Comparison of ENCODE assay signal across 25 cellular contexts in the genomic region with DNA sequence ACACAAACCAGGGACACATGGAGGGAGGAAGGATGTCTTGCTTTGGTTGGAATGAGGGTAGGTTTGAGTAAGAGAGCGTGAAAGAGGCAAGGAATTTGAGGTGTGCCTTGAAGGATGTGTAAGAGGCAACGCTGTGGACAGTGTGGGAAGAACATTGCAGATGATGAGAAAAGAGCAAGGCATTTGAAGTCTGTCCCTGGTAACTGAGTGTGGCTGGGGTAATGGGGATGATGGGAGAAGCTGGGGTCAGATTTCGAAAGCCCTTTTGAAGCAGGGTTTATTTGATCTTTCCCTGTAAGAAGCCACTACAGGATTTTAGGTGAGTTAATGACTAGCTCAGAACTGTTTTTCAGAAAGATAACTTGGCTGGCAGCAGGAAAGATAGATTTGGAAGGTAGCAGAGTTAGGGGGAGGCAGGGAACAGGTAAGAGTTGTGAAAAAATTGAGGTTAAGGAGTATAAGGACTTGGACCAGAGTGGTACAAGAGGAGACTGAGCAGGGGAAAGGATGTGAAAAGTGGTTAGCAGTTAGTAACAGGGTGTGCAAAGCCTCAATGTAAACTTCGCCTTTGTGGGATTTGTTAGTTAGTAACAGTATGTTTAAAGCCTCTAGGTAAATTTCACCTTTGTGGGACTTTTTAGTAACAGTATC. TPM values are rescaled to one million over a fixed set of nuclear protein-coding genes. Genes with fewer than 3 reads are reported as not detected.
DNase-seq lines count a peak whose midpoint lies in the region; ATAC-seq, FAIRE-seq and TF ChIP-seq lines count a peak whose summit lies in the region.
"Had no signal": no experiment of that assay in that cellular context is flagged by ENCODE, and none has a peak within 500 bp of the region (broad histone marks: within the 10 kb centered on the region; RNA-seq: fewer than 3 reads in every experiment).

No MANE protein-coding gene starts in this region.

- peaks cover 30% of the 10 kb centered on the region for H3K36me3 Mint-ChIP-seq in activated naive CD8-positive, alpha-beta T cell treated with anti-CD3 and anti-CD28 coated beads, Interleukin-2, amount 10 ng/mL, durations not matched to agents 7 days and 5 days
- H3K36me3 Mint-ChIP-seq in activated naive CD8-positive, alpha-beta T cell treated with anti-CD3 and anti-CD28 coated beads for 36 hours, result peaks cover under 1% of the 10 kb centered on the region
- H3K36me3 Mint-ChIP-seq: activated CD4-positive, alpha-beta memory T cell treated with anti-CD3 and anti-CD28 coated beads for 36 hours had no signal

- peak overlapping the region in 1 of 2 donors; percentile 39 for H3K27ac ChIP-seq in lung (ENCODE audit: low read depth in 1 of 2, low read length in 1 of 2)
- H3K27ac ChIP-seq in dorsolateral prefrontal cortex, result no peak overlapping the region
- no peak overlapping the region for H3K27ac ChIP-seq in adrenal gland
- H3K27ac ChIP-seq: heart left ventricle, neutrophil had no signal

- intact Hi-C loops in dorsolateral prefrontal cortex (cut with DNase I), result no loop called here
- intact Hi-C loops in adrenal gland (cut with DNase I), result no loop called here

- no peak for DNase-seq in activated naive CD8-positive, alpha-beta T cell treated with anti-CD3 and anti-CD28 coated beads, Interleukin-2, amount 10 ng/mL, durations not matched to agents 7 days and 5 days
- no peak for DNase-seq in activated naive CD8-positive, alpha-beta T cell treated with anti-CD3 and anti-CD28 coated beads for 36 hours
- no peak for DNase-seq in bronchial epithelial cell (ENCODE audit: low read depth)
- DNase-seq in lung (ENCODE audit: low spot score), result peak; percentile 28
- DNase-seq in dorsolateral prefrontal cortex, result no peak
- no peak for DNase-seq in NCI-H2029 treated with DMSO at 0.1 percent for 48 hours (lab: John Stamatoyannopoulos, UW)
- no peak for DNase-seq in adrenal gland
- DNase-seq: 8988T; activated CD4-positive, alpha-beta memory T cell treated with anti-CD3 and anti-CD28 coated beads for 36 hours; activated effector memory CD4-positive, alpha-beta T cell treated with Interleukin-2 at 50 U/mL for 16 hours; activated naive CD8-positive, alpha-beta T cell treated with anti-CD3 and anti-CD28 coated beads, Interleukin-2, amount 50 U/mL, for 24 hours; DND-41; heart left ventricle; left ventricle myocardium superior; MG63; NCI-H1417 treated with DMSO at 0.1 percent for 48 hours; NCI-H526 treated with DMSO at 0.1 percent for 48 hours; small intestine; stimulated activated CD4-positive, alpha-beta T cell treated with anti-CD3 and anti-CD28 coated beads, Interleukin-2, amount 100 ng/mL, for 48 hours; stimulated activated naive CD4-positive, alpha-beta T cell treated with Interleukin-2 at 50 U/mL for 16 hours had no signal

- H3K36me3 ChIP-seq in bronchial epithelial cell (ENCODE audit: control insufficient read depth, insufficient read depth, low read length) (no peaks in the 10 kb centered on the region), lung (ENCODE audit: control insufficient read depth in 2 of 2, insufficient read depth in 2 of 2, low read length in 2 of 2) (peaks cover 0 to 6% of the 10 kb centered on the region in 2 donors), adrenal gland (replicated peaks in 1 of 2) (no peaks in the 10 kb centered on the region)
- H3K36me3 ChIP-seq: HAP-1, MG63, neutrophil had no signal

- peaks cover 9% of the 10 kb centered on the region for H3K9me3 Mint-ChIP-seq in activated naive CD8-positive, alpha-beta T cell treated with anti-CD3 and anti-CD28 coated beads, Interleukin-2, amount 10 ng/mL, durations not matched to agents 7 days and 5 days
- peaks cover 3% of the 10 kb centered on the region for H3K9me3 Mint-ChIP-seq in activated naive CD8-positive, alpha-beta T cell treated with anti-CD3 and anti-CD28 coated beads for 36 hours
- H3K9me3 Mint-ChIP-seq: activated CD4-positive, alpha-beta memory T cell treated with anti-CD3 and anti-CD28 coated beads for 36 hours; activated naive CD8-positive, alpha-beta T cell treated with anti-CD3 and anti-CD28 coated beads, Interleukin-2, amount 50 U/mL, for 24 hours had no signal

- no peak overlapping the region for H3K4me3 ChIP-seq in bronchial epithelial cell (ENCODE audit: low read depth, low read length)
- H3K4me3 ChIP-seq in lung, result no peak overlapping the region
- H3K4me3 ChIP-seq in dorsolateral prefrontal cortex, result no peak overlapping the region
- H3K4me3 ChIP-seq in adrenal gland, result no peak overlapping the region
- H3K4me3 ChIP-seq: HAP-1, heart left ventricle, K562, MG63 had no signal

- H3K4me1 Mint-ChIP-seq in activated naive CD8-positive, alpha-beta T cell treated with anti-CD3 and anti-CD28 coated beads, Interleukin-2, amount 10 ng/mL, durations not matched to agents 7 days and 5 days, result peaks cover 37% of the 10 kb centered on the region
- peaks cover 19% of the 10 kb centered on the region for H3K4me1 Mint-ChIP-seq in activated naive CD8-positive, alpha-beta T cell treated with anti-CD3 and anti-CD28 coated beads for 36 hours

- peak overlapping the region; percentile 4 for H3K4me3 Mint-ChIP-seq in activated naive CD8-positive, alpha-beta T cell treated with anti-CD3 and anti-CD28 coated beads, Interleukin-2, amount 10 ng/mL, durations not matched to agents 7 days and 5 days
- no peak overlapping the region for H3K4me3 Mint-ChIP-seq in activated naive CD8-positive, alpha-beta T cell treated with anti-CD3 and anti-CD28 coated beads for 36 hours
- H3K4me3 Mint-ChIP-seq: activated CD4-positive, alpha-beta memory T cell treated with anti-CD3 and anti-CD28 coated beads for 36 hours; activated naive CD8-positive, alpha-beta T cell treated with anti-CD3 and anti-CD28 coated beads, Interleukin-2, amount 50 U/mL, for 24 hours; B cell had no signal

- no peaks in the 10 kb centered on the region for H3K27me3 Mint-ChIP-seq in activated naive CD8-positive, alpha-beta T cell treated with anti-CD3 and anti-CD28 coated beads, Interleukin-2, amount 10 ng/mL, durations not matched to agents 7 days and 5 days
- peaks cover 9% of the 10 kb centered on the region for H3K27me3 Mint-ChIP-seq in activated naive CD8-positive, alpha-beta T cell treated with anti-CD3 and anti-CD28 coated beads for 36 hours
- H3K27me3 Mint-ChIP-seq: activated CD4-positive, alpha-beta memory T cell treated with anti-CD3 and anti-CD28 coated beads for 36 hours had no signal

- 73 to 88% methylated on average over 4 of the region's 4 CpGs for WGBS in lung, 2 donors
- 90 to 98% (median 95%) methylated on average over 4 of the region's 4 CpGs for WGBS in adrenal gland, 4 donors

- ATAC-seq in activated naive CD8-positive, alpha-beta T cell treated with anti-CD3 and anti-CD28 coated beads, Interleukin-2, amount 10 ng/mL, durations not matched to agents 7 days and 5 days (ENCODE audit: low read depth), result peak; percentile 34
- ATAC-seq in lung (ENCODE audit: insufficient read depth, low FRiP score), result peak; percentile 20
- no peak for ATAC-seq in activated CD4-positive, CD25-positive, alpha-beta regulatory T cell treated with anti-CD3 and anti-CD28 coated beads, Interleukin-2, amount 50 U/mL, for 24 hours
- ATAC-seq: activated naive CD8-positive, alpha-beta T cell treated with anti-CD3 and anti-CD28 coated beads, Interleukin-2, amount 50 U/mL, for 24 hours; heart left ventricle; K562; left ventricle myocardium superior had no signal

- no peaks in the 10 kb centered on the region for H3K27me3 ChIP-seq in bronchial epithelial cell (ENCODE audit: control insufficient read depth, insufficient read depth, low read length)
- H3K27me3 ChIP-seq in lung (ENCODE audit: control insufficient read depth, insufficient read depth), result no peaks in the 10 kb centered on the region
- peaks cover 0 to 4% (median 0%) of the 10 kb centered on the region in 45 donors for H3K27me3 ChIP-seq in dorsolateral prefrontal cortex
- no peaks in the 10 kb centered on the region for H3K27me3 ChIP-seq in adrenal gland
- H3K27me3 ChIP-seq: heart left ventricle, MG63, neutrophil had no signal

- no peak for TF ChIP-seq POLR2A in adrenal gland (IDR thresholded peaks at IDR 0.05)

- TF ChIP-seq CTCF in bronchial epithelial cell (IDR thresholded peaks at IDR 0.05; ENCODE audit: insufficient read depth, low read length, severe bottlenecking) (no peak), lung (IDR thresholded peaks at IDR 0.05; ENCODE audit: control extremely low read depth, extremely low read depth) (no peak), dorsolateral prefrontal cortex (IDR thresholded peaks at IDR 0.05 in 54 of 56, conservative IDR thresholded peaks at IDR 0.05 in 2 of 56; ENCODE audit: low read depth in 1 of 56, partially characterized antibody in 56 of 56) (no peak), adrenal gland (IDR thresholded peaks at IDR 0.05) (no peak)

- FAIRE-seq in bronchial epithelial cell (lab: Jason Lieb, UNC), result peak; percentile 13
- FAIRE-seq: K562, small intestine had no signal

- POLR2A ChIA-PET in activated naive CD8-positive, alpha-beta T cell treated with anti-CD3 and anti-CD28 coated beads, Interleukin-2, amount 10 ng/mL, durations not matched to agents 7 days and 5 days (lab: Charles Lee), result no interaction called here

- H3K9me3 ChIP-seq in lung (ENCODE audit: control insufficient read depth in 2 of 2, insufficient read depth in 1 of 2, low read length in 1 of 2) (no peaks in the 10 kb centered on the region), adrenal gland (replicated peaks in 1 of 3) (no peaks in the 10 kb centered on the region)
- H3K9me3 ChIP-seq: HAP-1, heart left ventricle, MG63, neutrophil had no signal

- H3K27ac Mint-ChIP-seq in activated naive CD8-positive, alpha-beta T cell treated with anti-CD3 and anti-CD28 coated beads, Interleukin-2, amount 10 ng/mL, durations not matched to agents 7 days and 5 days, result peak overlapping the region; percentile 11
- no peak overlapping the region for H3K27ac Mint-ChIP-seq in activated naive CD8-positive, alpha-beta T cell treated with anti-CD3 and anti-CD28 coated beads for 36 hours
- H3K27ac Mint-ChIP-seq: activated CD4-positive, alpha-beta memory T cell treated with anti-CD3 and anti-CD28 coated beads for 36 hours; activated naive CD8-positive, alpha-beta T cell treated with anti-CD3 and anti-CD28 coated beads, Interleukin-2, amount 50 U/mL, for 24 hours; B cell had no signal

- H3K4me1 ChIP-seq in lung (ENCODE audit: control insufficient read depth in 2 of 2, insufficient read depth in 2 of 2, low read length in 2 of 2) (peaks cover 7 to 8% of the 10 kb centered on the region in 2 donors), adrenal gland (replicated peaks in 1 of 2) (peaks cover 0 to 6% of the 10 kb centered on the region in 2 donors)
- H3K4me1 ChIP-seq: HAP-1 had no signal

RNA-seq across cellular contexts. Expression of a gene that starts 17.7 kb away (rescaled TPM):
- total RNA-seq in activated naive CD8-positive, alpha-beta T cell treated with anti-CD3 and anti-CD28 coated beads, Interleukin-2, amount 10 ng/mL, durations not matched to agents 7 days and 5 days, result 100 to 1,000 TPM; 179 to 199 TPM
- total RNA-seq in activated naive CD8-positive, alpha-beta T cell treated with anti-CD3 and anti-CD28 coated beads for 36 hours, result 10 to 100 TPM; 35.8 to 41.6 TPM
- total RNA-seq in bronchial epithelial cell (38.4 and 101 TPM in 2 replicates), lung (100 to 1,000 TPM; 207 to 489 TPM), dorsolateral prefrontal cortex (100 to 1,000 TPM in 3 of 120 experiments, 10 to 100 TPM in 117; 44.5 to 111 (median 70.5) TPM), adrenal gland (100 to 1,000 TPM in 6 of 8 donors, 10 to 100 TPM in 2; 79.6 to 194 (median 125) TPM)
- polyA plus RNA-seq in lung (10 to 100 TPM; 24.6 to 38.7 TPM), adrenal gland (10 to 100 TPM in 2 of 3 donors, 1 to 10 TPM in 1; 7.6 to 23.0 (median 19.5) TPM)

Comparison
In these comparisons a context has a peak if more than half of its experiments do, and no peak if none do; other contexts are left out.
1. ATAC-seq: peak in activated naive CD8-positive, alpha-beta T cell treated with anti-CD3 and anti-CD28 coated beads, Interleukin-2, amount 10 ng/mL, durations not matched to agents 7 days and 5 days (single experiment) and lung (single experiment); none in activated CD4-positive, CD25-positive, alpha-beta regulatory T cell treated with anti-CD3 and anti-CD28 coated beads, Interleukin-2, amount 50 U/mL, for 24 hours (0 of 2).